ENCODE assay signal across 19 cellular contexts in genomic region chr12:25984759-25985158, GRCh38. TPM values are rescaled to one million over a fixed set of nuclear protein-coding genes. Genes with fewer than 3 reads are reported as not detected.
DNase-seq lines count a peak whose midpoint lies in the region; ATAC-seq, FAIRE-seq and TF ChIP-seq lines count a peak whose summit lies in the region.
"Had no signal": no experiment of that assay in that cellular context is flagged by ENCODE, and none has a peak within 500 bp of the region (broad histone marks: within the 10 kb centered on the region; RNA-seq: fewer than 3 reads in every experiment).

No MANE protein-coding gene starts in this region.

- peaks cover 19% of the 10 kb centered on the region for H3K4me1 ChIP-seq in HEK293 (ENCODE audit: control insufficient read depth, insufficient read depth, low read length)
- no peaks in the 10 kb centered on the region for H3K4me1 ChIP-seq in K562 (replicated peaks in 1 of 2; ENCODE audit: control insufficient read depth in 2 of 2, insufficient read depth in 2 of 2, low read length in 2 of 2)
- H3K4me1 ChIP-seq in muscle layer of colon (ENCODE audit: insufficient read depth, low read length) = peaks cover 80% of the 10 kb centered on the region
- peaks cover 12 to 14% of the 10 kb centered on the region in 2 donors for H3K4me1 ChIP-seq in kidney (ENCODE audit: control insufficient read depth in 1 of 2, insufficient read depth in 1 of 2, low read depth in 1 of 2, low read length in 2 of 2)
- peaks cover 6% of the 10 kb centered on the region for H3K4me1 ChIP-seq in suprapubic skin
- H3K4me1 ChIP-seq: BLaER1, SJCRH30 had no signal

- H3K4me3 ChIP-seq in HEK293 (ENCODE audit: low read depth, low read length) (no peak overlapping the region), K562 (no peak overlapping the region), muscle layer of colon (ENCODE audit: low read depth in 1 of 2, low read length in 2 of 2) (no peak overlapping the region), kidney (ENCODE audit: low read length in 2 of 2) (no peak overlapping the region), suprapubic skin (no peak overlapping the region)
- H3K4me3 ChIP-seq: BLaER1, GM12878, SJCRH30 had no signal

- TF ChIP-seq RAD21 in K562 (CRISPR knock-in tag; conservative IDR thresholded peaks at IDR 0.05 in 1 of 2, IDR thresholded peaks at IDR 0.05 in 1 of 2) = no peak

- peak overlapping the region; percentile 27 for H3K27ac Mint-ChIP-seq in type B pancreatic cell
- H3K27ac Mint-ChIP-seq: CD4-positive, alpha-beta memory T cell had no signal

- H3K36me3 Mint-ChIP-seq in type B pancreatic cell = peaks cover 19% of the 10 kb centered on the region
- H3K36me3 Mint-ChIP-seq: CD4-positive, alpha-beta memory T cell had no signal

- peaks cover 12% of the 10 kb centered on the region for H3K4me1 Mint-ChIP-seq in type B pancreatic cell (ENCODE audit: unreplicated experiment)
- H3K4me1 Mint-ChIP-seq: CD4-positive, alpha-beta memory T cell had no signal

- no peaks in the 10 kb centered on the region for H3K27me3 Mint-ChIP-seq in type B pancreatic cell

- no TSS peak for BruUV-seq in K562 (replicated peaks; lab: Mats Ljungman, UMichigan)

- TF ChIP-seq EP300 in K562 (IDR thresholded peaks at IDR 0.05; ENCODE audit: low read length) (no peak), suprapubic skin (IDR thresholded peaks at IDR 0.05) (no peak)

- no peak overlapping the region for H2AFZ ChIP-seq in K562 (ENCODE audit: low read depth, low read length)

- FAIRE-seq in K562 (lab: Jason Lieb, UNC) (no peak), kidney (lab: Jason Lieb, UNC) (no peak)
- FAIRE-seq: GM12878, RCC 7860 had no signal

- H3K9me3 ChIP-seq in HEK293 (ENCODE audit: control insufficient read depth, insufficient read depth, low read depth, low read length) (no peaks in the 10 kb centered on the region), K562 (replicated peaks; ENCODE audit: control insufficient read depth, insufficient read depth, low read depth, low read length) (no peaks in the 10 kb centered on the region), muscle layer of colon (ENCODE audit: low read length) (no peaks in the 10 kb centered on the region), kidney (ENCODE audit: control insufficient read depth in 1 of 2, low read length in 2 of 2) (no peaks in the 10 kb centered on the region), suprapubic skin (no peaks in the 10 kb centered on the region)
- H3K9me3 ChIP-seq: BLaER1, SJCRH30 had no signal

- H3K27me3 ChIP-seq in K562 (ENCODE audit: control insufficient read depth in 2 of 2, insufficient read depth in 2 of 2, low read length in 2 of 2) = no peaks in the 10 kb centered on the region; a peak in 2 of 5 replicates
- H3K27me3 ChIP-seq in muscle layer of colon (ENCODE audit: control insufficient read depth in 1 of 2, insufficient read depth in 2 of 2, low read length in 2 of 2) = no peaks in the 10 kb centered on the region
- no peaks in the 10 kb centered on the region for H3K27me3 ChIP-seq in suprapubic skin
- H3K27me3 ChIP-seq: BLaER1, SJCRH30 had no signal

- CTCF ChIA-PET in HEK293 (lab: Yijun Ruan, JAX) = no interaction called here
- CTCF ChIA-PET in K562 (lab: Yijun Ruan, JAX; ENCODE audit: low intra/inter-chr PET ratio) = no interaction called here

- H3K9ac ChIP-seq in K562 (ENCODE audit: insufficient read depth in 1 of 2, low read depth in 2 of 2, low read length in 2 of 2) = no peak overlapping the region
- peak overlapping the region; percentile 11 for H3K9ac ChIP-seq in muscle layer of colon (ENCODE audit: low read length)
- H3K9ac ChIP-seq in kidney (ENCODE audit: low read length in 2 of 2) = no peak overlapping the region
- H3K9ac ChIP-seq: BLaER1 had no signal

- H3K36me3 ChIP-seq in HEK293 (ENCODE audit: control insufficient read depth in 2 of 2, insufficient read depth in 1 of 2, low read length in 2 of 2) (no peaks in the 10 kb centered on the region), K562 (ENCODE audit: control insufficient read depth, insufficient read depth, low read length) (no peaks in the 10 kb centered on the region), muscle layer of colon (ENCODE audit: insufficient read depth, low read length) (no peaks in the 10 kb centered on the region), kidney (ENCODE audit: control insufficient read depth in 1 of 2, insufficient read depth in 2 of 2, low read length in 2 of 2) (no peaks in the 10 kb centered on the region), suprapubic skin (no peaks in the 10 kb centered on the region)
- H3K36me3 ChIP-seq: BLaER1, SJCRH30 had no signal

- intact Hi-C loops in K562 (cut with micrococcal nuclease) (no loop called here), kidney (cut with DNase I) (no loop called here)

- no peaks in the 10 kb centered on the region for H4K20me1 ChIP-seq in K562 (replicated peaks; ENCODE audit: control insufficient read depth, insufficient read depth, low read length)
- H4K20me1 ChIP-seq: BLaER1 had no signal

- no peak for DNase-seq in K562 (ENCODE audit: extremely low read depth in 1 of 4, low spot score in 3 of 4)
- no peak for DNase-seq in type B pancreatic cell (ENCODE audit: extremely low spot score, unreplicated experiment)
- no peak for DNase-seq in kidney
- no peak for DNase-seq in suprapubic skin (ENCODE audit: low spot score in 2 of 2)
- DNase-seq: ACHN; CD4-positive, alpha-beta memory T cell; DND-41; KG1; NCI-H1105; NCI-H2029 treated with DMSO at 0.1 percent for 48 hours; NCI-H2171; SJCRH30 had no signal

- H3K9me1 ChIP-seq in K562 (ENCODE audit: control insufficient read depth, insufficient read depth, low read length) = no peaks in the 10 kb centered on the region

- in situ Hi-C loops in K562 (cut with MboI) = no loop called here

- H3K9me3 Mint-ChIP-seq in type B pancreatic cell = no peaks in the 10 kb centered on the region

- H3K79me2 ChIP-seq in K562 (ENCODE audit: control insufficient read depth, insufficient read depth, low read length) = no peaks in the 10 kb centered on the region

- H3K4me3 Mint-ChIP-seq in type B pancreatic cell = no peak overlapping the region
- H3K4me3 Mint-ChIP-seq: CD4-positive, alpha-beta memory T cell had no signal

- ATAC-seq in K562 = no peak
- ATAC-seq in HG03025 (IDR thresholded peaks at IDR 0.05; ENCODE audit: low FRiP score, unreplicated experiment) = no peak
- ATAC-seq: GM12878 had no signal

- H3K4me2 ChIP-seq in K562 (ENCODE audit: insufficient read depth, low read length) = no peak overlapping the region
- H3K4me2 ChIP-seq: BLaER1 had no signal

- TF ChIP-seq CTCF in HEK293 (tag by site-specific recombination; IDR thresholded peaks at IDR 0.05) = no peak
- no peak for TF ChIP-seq CTCF in K562 (IDR thresholded peaks at IDR 0.05 in 2 of 3, conservative IDR thresholded peaks at IDR 0.05 in 1 of 3; ENCODE audit: insufficient read depth in 2 of 3, low read depth in 1 of 3, low read length in 3 of 3)
- TF ChIP-seq CTCF in type B pancreatic cell (conservative IDR thresholded peaks at IDR 0.05) = no peak
- TF ChIP-seq CTCF in kidney (IDR thresholded peaks at IDR 0.05; ENCODE audit: borderline replicate concordance, extremely low read depth, insufficient read depth) = no peak
- TF ChIP-seq CTCF in suprapubic skin (IDR thresholded peaks at IDR 0.05) = no peak

- WGBS in K562 (ENCODE audit: insufficient coverage, low coverage, missing lambda C conversion rate) = 23% methylated on average over 2 of the region's 2 CpGs
- 87% methylated on average over 2 of the region's 2 CpGs for WGBS in suprapubic skin

- POLR2A ChIA-PET in HEK293 (lab: Yijun Ruan, JAX) (no interaction called here), K562 (lab: Yijun Ruan, JAX) (no interaction called here)

- H3K27ac ChIP-seq in HEK293 (ENCODE audit: extremely low read depth, low read depth, low read length) (no peak overlapping the region), K562 (ENCODE audit: extremely low read depth, low read depth, low read length) (no peak overlapping the region), muscle layer of colon (ENCODE audit: low read depth, low read length) (peak overlapping the region; percentile 69), kidney (ENCODE audit: low read depth in 2 of 2, low read length in 2 of 2) (no peak overlapping the region), suprapubic skin (no peak overlapping the region)
- H3K27ac ChIP-seq: BLaER1, SJCRH30 had no signal

- TF ChIP-seq POLR2A in K562 (conservative IDR thresholded peaks at IDR 0.05) (no peak), suprapubic skin (IDR thresholded peaks at IDR 0.05) (no peak)

TF ChIP-seq in K562, 482 proteins besides CTCF, POLR2A, EP300 and RAD21:
- TF ChIP-seq C11orf30 (IDR thresholded peaks at IDR 0.05; ENCODE audit: low read depth) = 0 out of 2 replicates have a peak, but pooled peaks have one; percentile 13
- no peak for TF ChIP-seq ZKSCAN3 (CRISPR knock-in tag; IDR thresholded peaks at IDR 0.05)
- no peak for TF ChIP-seq BMI1 (IDR thresholded peaks at IDR 0.05; ENCODE audit: low read length)
- TF ChIP-seq ZNF316 (IDR thresholded peaks at IDR 0.05) = peak; percentile 48; the same call in 1 of the 2 replicates
- no peak for TF ChIP-seq ZNF583 (CRISPR knock-in tag; IDR thresholded peaks at IDR 0.05)
- 0 out of 2 replicates have a peak, but pooled peaks have one; percentile 14 for TF ChIP-seq MAFG (tag; conservative IDR thresholded peaks at IDR 0.05)

RNA-seq across cellular contexts. Expression of gene RASSF8, which starts 26.3 kb away (rescaled TPM):
- total RNA-seq in K562 (2011; cell fraction: chromatin; rRNA removed; ENCODE audit: low replicate concordance) = 0.18 and 0.30 TPM in 2 replicates
- total RNA-seq in K562 (2011; cell fraction: nucleolus; rRNA removed) = not detected in 2 replicates
- total RNA-seq in K562 (2011; cell fraction: nucleoplasm; rRNA removed) = 1.8 TPM in 1 of 2 replicates, not detected in the other
- total RNA-seq in K562 (2014; rRNA removed) (0.09 and 0.12 TPM in 2 replicates), K562 (2014; rRNA removed; fragmentation: Illumina TruSeq; extraction: Trizol) (0.11 and 0.32 TPM in 2 replicates), K562 (2015; rRNA removed; fragmentation: Illumina TruSeq; extraction: Trizol) (0.26 and 0.36 TPM in 2 replicates), K562 (2021) (0.09 and 0.29 TPM in 2 replicates), type B pancreatic cell (ENCODE audit: low replicate concordance) (46.3 and 65.1 TPM in 2 replicates), kidney (52.8 TPM), suprapubic skin (10 to 100 TPM in 1 of 4 donors, 1 to 10 TPM in 3; 5.4 to 14.2 (median 6.1) TPM)
- polyA plus RNA-seq in K562 (2011; rRNA removed) (0.14 and 0.22 TPM in 2 replicates), K562 (2014; fragmentation: Illumina TruSeq; extraction: Trizol) (0.21 and 0.30 TPM in 2 replicates), K562 (2014; fragmentation: Nextera tagmentation; extraction: Ambion mirVana) (under 1 TPM; 0.01 to 0.07 TPM), K562 (2014; rRNA removed) (0.03 TPM in 1 of 2 replicates, not detected in the other), kidney (ENCODE audit: insufficient read depth, low read depth, low replicate concordance) (12.0 TPM)
- polyA plus RNA-seq in K562 (2011; cell fraction: cytosol; rRNA removed) = 0.29 TPM in 1 of 2 replicates, not detected in the other
- 0.04 TPM in 2 replicates for polyA plus RNA-seq in K562 (2011; cell fraction: nucleus; rRNA removed)
- 0.09 and 0.61 TPM in 2 replicates for polyA plus RNA-seq in K562 (2012)
- polyA minus RNA-seq in K562 (2011; rRNA and poly(A)+ RNA removed) = 0.63 and 0.69 TPM in 2 replicates
- 0.38 and 2.5 TPM in 2 replicates for polyA minus RNA-seq in K562 (2011; cell fraction: cytosol; rRNA and poly(A)+ RNA removed)
- polyA minus RNA-seq in K562 (2011; cell fraction: nucleus; rRNA and poly(A)+ RNA removed) = 0.33 and 0.40 TPM in 2 replicates
- total RNA-seq: CD4-positive, alpha-beta memory T cell; OCI-LY7 had no signal
- polyA plus RNA-seq: CD4-positive, alpha-beta memory T cell had no signal
